2 cellular contexts compared by ENCODE assay signal in the genomic region with DNA sequence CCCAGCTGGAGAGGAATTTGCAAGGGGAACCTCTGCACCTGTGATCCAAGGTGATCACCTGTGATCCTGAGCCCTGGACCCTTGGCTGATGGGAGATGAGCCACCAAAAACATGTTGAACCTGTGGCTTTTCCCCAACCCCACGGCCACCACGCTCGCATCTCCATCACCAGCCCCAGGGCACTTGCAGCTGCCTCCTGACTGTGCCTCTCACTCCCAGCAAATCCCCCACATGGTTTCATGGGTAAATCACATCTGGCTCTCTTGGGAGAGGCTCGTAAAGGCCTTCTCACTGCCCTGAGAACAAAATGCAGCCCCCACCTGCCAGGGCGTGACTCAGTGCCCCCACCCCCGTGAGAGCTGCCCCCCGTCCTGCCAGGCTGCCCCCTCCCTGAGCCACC.
TF ChIP-seq lines count a peak whose summit lies in the region.

No MANE protein-coding gene starts in this region.

TF ChIP-seq in SK-N-SH, 30 proteins besides CTCF, POLR2A, EP300 and RAD21 (continued from another document):
- TF ChIP-seq MEF2A (IDR thresholded peaks at IDR 0.05; ENCODE audit: borderline replicate concordance, low read depth) (no peak), SIN3A (IDR thresholded peaks at IDR 0.05; ENCODE audit: borderline replicate concordance, low read depth, low read length) (no peak), RXRA (IDR thresholded peaks at IDR 0.05; ENCODE audit: borderline replicate concordance, low read depth) (no peak), GABPA (IDR thresholded peaks at IDR 0.05; ENCODE audit: low read depth) (no peak), TCF12 (IDR thresholded peaks at IDR 0.05) (no peak), TAF1 (IDR thresholded peaks at IDR 0.05; ENCODE audit: borderline replicate concordance, low read depth, low read length) (no peak), MXI1 (IDR thresholded peaks at IDR 0.05; ENCODE audit: low read depth, low read length) (no peak), EZH2phosphoT487 (IDR thresholded peaks at IDR 0.05; ENCODE audit: borderline replicate concordance, low read depth) (no peak)
- TF ChIP-seq, protein P1, sequence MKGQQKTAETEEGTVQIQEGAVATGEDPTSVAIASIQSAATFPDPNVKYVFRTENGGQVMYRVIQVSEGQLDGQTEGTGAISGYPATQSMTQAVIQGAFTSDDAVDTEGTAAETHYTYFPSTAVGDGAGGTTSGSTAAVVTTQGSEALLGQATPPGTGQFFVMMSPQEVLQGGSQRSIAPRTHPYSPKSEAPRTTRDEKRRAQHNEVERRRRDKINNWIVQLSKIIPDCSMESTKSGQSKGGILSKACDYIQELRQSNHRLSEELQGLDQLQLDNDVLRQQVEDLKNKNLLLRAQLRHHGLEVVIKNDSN (IDR thresholded peaks at IDR 0.05; ENCODE audit: borderline replicate concordance, low read depth): no peak
- TF ChIP-seq, protein P2, sequence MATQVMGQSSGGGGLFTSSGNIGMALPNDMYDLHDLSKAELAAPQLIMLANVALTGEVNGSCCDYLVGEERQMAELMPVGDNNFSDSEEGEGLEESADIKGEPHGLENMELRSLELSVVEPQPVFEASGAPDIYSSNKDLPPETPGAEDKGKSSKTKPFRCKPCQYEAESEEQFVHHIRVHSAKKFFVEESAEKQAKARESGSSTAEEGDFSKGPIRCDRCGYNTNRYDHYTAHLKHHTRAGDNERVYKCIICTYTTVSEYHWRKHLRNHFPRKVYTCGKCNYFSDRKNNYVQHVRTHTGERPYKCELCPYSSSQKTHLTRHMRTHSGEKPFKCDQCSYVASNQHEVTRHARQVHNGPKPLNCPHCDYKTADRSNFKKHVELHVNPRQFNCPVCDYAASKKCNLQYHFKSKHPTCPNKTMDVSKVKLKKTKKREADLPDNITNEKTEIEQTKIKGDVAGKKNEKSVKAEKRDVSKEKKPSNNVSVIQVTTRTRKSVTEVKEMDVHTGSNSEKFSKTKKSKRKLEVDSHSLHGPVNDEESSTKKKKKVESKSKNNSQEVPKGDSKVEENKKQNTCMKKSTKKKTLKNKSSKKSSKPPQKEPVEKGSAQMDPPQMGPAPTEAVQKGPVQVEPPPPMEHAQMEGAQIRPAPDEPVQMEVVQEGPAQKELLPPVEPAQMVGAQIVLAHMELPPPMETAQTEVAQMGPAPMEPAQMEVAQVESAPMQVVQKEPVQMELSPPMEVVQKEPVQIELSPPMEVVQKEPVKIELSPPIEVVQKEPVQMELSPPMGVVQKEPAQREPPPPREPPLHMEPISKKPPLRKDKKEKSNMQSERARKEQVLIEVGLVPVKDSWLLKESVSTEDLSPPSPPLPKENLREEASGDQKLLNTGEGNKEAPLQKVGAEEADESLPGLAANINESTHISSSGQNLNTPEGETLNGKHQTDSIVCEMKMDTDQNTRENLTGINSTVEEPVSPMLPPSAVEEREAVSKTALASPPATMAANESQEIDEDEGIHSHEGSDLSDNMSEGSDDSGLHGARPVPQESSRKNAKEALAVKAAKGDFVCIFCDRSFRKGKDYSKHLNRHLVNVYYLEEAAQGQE (IDR thresholded peaks at IDR 0.05; ENCODE audit: low read depth, low read length): no peak
- TF ChIP-seq, protein P3, sequence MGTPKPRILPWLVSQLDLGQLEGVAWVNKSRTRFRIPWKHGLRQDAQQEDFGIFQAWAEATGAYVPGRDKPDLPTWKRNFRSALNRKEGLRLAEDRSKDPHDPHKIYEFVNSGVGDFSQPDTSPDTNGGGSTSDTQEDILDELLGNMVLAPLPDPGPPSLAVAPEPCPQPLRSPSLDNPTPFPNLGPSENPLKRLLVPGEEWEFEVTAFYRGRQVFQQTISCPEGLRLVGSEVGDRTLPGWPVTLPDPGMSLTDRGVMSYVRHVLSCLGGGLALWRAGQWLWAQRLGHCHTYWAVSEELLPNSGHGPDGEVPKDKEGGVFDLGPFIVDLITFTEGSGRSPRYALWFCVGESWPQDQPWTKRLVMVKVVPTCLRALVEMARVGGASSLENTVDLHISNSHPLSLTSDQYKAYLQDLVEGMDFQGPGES (IDR thresholded peaks at IDR 0.05; ENCODE audit: low read depth, low read length): no peak
TF ChIP-seq in SK-N-SH: peak in this region for 0.

TF ChIP-seq in SK-N-SH treated with all-trans-retinoic acid at 6 μM for 48 hours, 23 proteins besides CTCF, POLR2A, EP300 and RAD21 (continued from another document):
- TF ChIP-seq PPARA (CRISPR knock-in tag; IDR thresholded peaks at IDR 0.05; ENCODE audit: borderline replicate concordance): no peak
- no peak for TF ChIP-seq ZNF70 (CRISPR knock-in tag; IDR thresholded peaks at IDR 0.05)
- TF ChIP-seq, protein P4, sequence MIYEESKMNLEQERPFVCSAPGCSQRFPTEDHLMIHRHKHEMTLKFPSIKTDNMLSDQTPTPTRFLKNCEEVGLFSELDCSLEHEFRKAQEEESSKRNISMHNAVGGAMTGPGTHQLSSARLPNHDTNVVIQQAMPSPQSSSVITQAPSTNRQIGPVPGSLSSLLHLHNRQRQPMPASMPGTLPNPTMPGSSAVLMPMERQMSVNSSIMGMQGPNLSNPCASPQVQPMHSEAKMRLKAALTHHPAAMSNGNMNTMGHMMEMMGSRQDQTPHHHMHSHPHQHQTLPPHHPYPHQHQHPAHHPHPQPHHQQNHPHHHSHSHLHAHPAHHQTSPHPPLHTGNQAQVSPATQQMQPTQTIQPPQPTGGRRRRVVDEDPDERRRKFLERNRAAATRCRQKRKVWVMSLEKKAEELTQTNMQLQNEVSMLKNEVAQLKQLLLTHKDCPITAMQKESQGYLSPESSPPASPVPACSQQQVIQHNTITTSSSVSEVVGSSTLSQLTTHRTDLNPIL (CRISPR knock-in tag; IDR thresholded peaks at IDR 0.05; ENCODE audit: low read depth): no peak
